ENCODE assay signal across 16 cellular contexts in genomic region chr16:58365623-58366022, GRCh38. TPM values are rescaled to one million over a fixed set of nuclear protein-coding genes. Genes with fewer than 3 reads are reported as not detected.
DNase-seq lines count a peak whose midpoint lies in the region; ATAC-seq, FAIRE-seq and TF ChIP-seq lines count a peak whose summit lies in the region.
"Had no signal": no experiment of that assay in that cellular context is flagged by ENCODE, and none has a peak within 500 bp of the region (broad histone marks: within the 10 kb centered on the region; RNA-seq: fewer than 3 reads in every experiment).

No MANE protein-coding gene starts in this region.

- peaks cover 0 to 12% (median 4%) of the 10 kb centered on the region in 3 donors for H3K27me3 Mint-ChIP-seq in immature natural killer cell (ENCODE audit: low read depth in 3 of 3)

- POLR2A ChIA-PET in A549 (lab: Yijun Ruan, JAX) = no interaction called here

- no peak for TF ChIP-seq EP300 in A549 (IDR thresholded peaks at IDR 0.05)

- no peaks in the 10 kb centered on the region for H3K9me1 ChIP-seq in keratinocyte (ENCODE audit: control insufficient read depth, extremely low read depth, insufficient read depth, low read length)

- H3K4me2 ChIP-seq in A549 (no peak overlapping the region), keratinocyte (ENCODE audit: control insufficient read depth, extremely low read depth, insufficient read depth, low read depth, low read length) (peak overlapping the region; percentile 30)

- H3K27ac Mint-ChIP-seq in immature natural killer cell = no peak overlapping the region
- H3K27ac Mint-ChIP-seq: CD4-positive, alpha-beta memory T cell; HFFc6 had no signal

- DNase-seq in A549 (ENCODE audit: low read depth in 1 of 2, low spot score in 1 of 2) (no peak), HTR-8/SVneo (ENCODE audit: insufficient read length, low spot score) (no peak), bronchial epithelial cell (ENCODE audit: low read depth) (peak; percentile 74), keratinocyte (ENCODE audit: low read depth, low spot score) (no peak), urothelium cell line (ENCODE audit: low spot score) (no peak), left cardiac atrium (no peak), immature natural killer cell (no peak)
- DNase-seq: CD4-positive, alpha-beta memory T cell; DMS79 treated with DMSO at 0.1 percent for 48 hours; GF-D8 had no signal

- no peak overlapping the region for H3K4me3 ChIP-seq in A549
- no peak overlapping the region for H3K4me3 ChIP-seq in bronchial epithelial cell (ENCODE audit: low read depth, low read length)
- H3K4me3 ChIP-seq in keratinocyte (ENCODE audit: control insufficient read depth in 2 of 3, extremely low read depth in 1 of 3, insufficient read depth in 2 of 3, low read depth in 1 of 3, low read length in 3 of 3) = no peak overlapping the region

- no peak for TF ChIP-seq RAD21 in A549 (conservative IDR thresholded peaks at IDR 0.05 in 1 of 2, IDR thresholded peaks at IDR 0.05 in 1 of 2)

- H3K27me3 ChIP-seq in bronchial epithelial cell (ENCODE audit: control insufficient read depth, insufficient read depth, low read length) (no peaks in the 10 kb centered on the region), keratinocyte (ENCODE audit: control insufficient read depth, extremely low read depth, insufficient read depth, low read length) (no peaks in the 10 kb centered on the region)
- H3K27me3 ChIP-seq: BE2C had no signal

- H3K9me3 Mint-ChIP-seq in immature natural killer cell = peaks cover 0 to 6% (median 2%) of the 10 kb centered on the region in 6 donors

- H3K36me3 ChIP-seq in bronchial epithelial cell (ENCODE audit: control insufficient read depth, insufficient read depth, low read length) (no peaks in the 10 kb centered on the region), keratinocyte (ENCODE audit: control insufficient read depth in 2 of 2, extremely low read depth in 1 of 2, insufficient read depth in 2 of 2, low read length in 2 of 2) (no peaks in the 10 kb centered on the region)
- H3K36me3 ChIP-seq: BE2C had no signal

- intact Hi-C loops in left cardiac atrium (cut with DNase I) = no loop called here

- H3K4me1 ChIP-seq in A549 (peaks cover 3% of the 10 kb centered on the region; the same call in 1 of the 3 replicates), keratinocyte (ENCODE audit: control insufficient read depth, extremely low read depth, insufficient read depth, low read length) (peaks cover 10% of the 10 kb centered on the region)
- H3K4me1 ChIP-seq: BE2C had no signal

- WGBS in A549 (ENCODE audit: missing lambda C conversion rate) = 28% methylated on average over 2 of the region's 2 CpGs

- no peaks in the 10 kb centered on the region for H3K4me1 Mint-ChIP-seq in immature natural killer cell
- H3K4me1 Mint-ChIP-seq: CD4-positive, alpha-beta memory T cell had no signal

- no peak overlapping the region for H3K9ac ChIP-seq in keratinocyte (ENCODE audit: control insufficient read depth, extremely low read depth, insufficient read depth, low read length)

- H3K27ac ChIP-seq in A549 = no peak overlapping the region
- no peak overlapping the region for H3K27ac ChIP-seq in keratinocyte (ENCODE audit: control insufficient read depth, insufficient read depth, low read length)
- H3K27ac ChIP-seq: C4-2B had no signal

- no peak for ATAC-seq in A549
- no peak for ATAC-seq in left cardiac atrium

- FAIRE-seq in A549 (lab: Jason Lieb, UNC) = peak; percentile 13
- peak; percentile 54 for FAIRE-seq in HTR-8/SVneo (lab: Jason Lieb, UNC)
- FAIRE-seq in bronchial epithelial cell (lab: Jason Lieb, UNC) = no peak
- FAIRE-seq in keratinocyte (lab: Jason Lieb, UNC) = no peak
- FAIRE-seq in urothelium cell line (lab: Jason Lieb, UNC) = no peak
- FAIRE-seq: A204.1, GM19239, H1 had no signal

- dilution Hi-C loops in keratinocyte (cut with MboI; ENCODE audit: extremely low pct_ligation_motif_present, low sequenced_read_pairs) = no loop called here

- TF ChIP-seq CTCF in A549 (IDR thresholded peaks at IDR 0.05) = no peak
- TF ChIP-seq CTCF in bronchial epithelial cell (IDR thresholded peaks at IDR 0.05; ENCODE audit: insufficient read depth, low read length, severe bottlenecking) = no peak
- no peak for TF ChIP-seq CTCF in keratinocyte (optimal IDR thresholded peaks at IDR 0.05 in 1 of 3, IDR thresholded peaks at IDR 0.05 in 1 of 3, conservative IDR thresholded peaks at IDR 0.05 in 1 of 3; ENCODE audit: extremely low read depth in 1 of 3, insufficient read depth in 2 of 3, low read length in 3 of 3)

- TF ChIP-seq POLR2A in A549 (IDR thresholded peaks at IDR 0.05; ENCODE audit: low read length) = no peak

- H4K20me1 ChIP-seq in keratinocyte (ENCODE audit: control insufficient read depth, extremely low read depth, insufficient read depth, low read length) = no peaks in the 10 kb centered on the region

- CTCF ChIA-PET in A549 (lab: Yijun Ruan, JAX) = interaction anchor here (1.3 to 4.0 kb wide), 2 partner anchors 8 to 122 kb away, joined by 3 to 26 read pairs; no protein-coding TSS in a partner anchor

- peaks cover 9% of the 10 kb centered on the region for H3K9me3 ChIP-seq in A549
- no peaks in the 10 kb centered on the region for H3K9me3 ChIP-seq in keratinocyte (ENCODE audit: control insufficient read depth, low read depth, low read length)
- H3K9me3 ChIP-seq: BE2C had no signal

- no peaks in the 10 kb centered on the region for H3K36me3 Mint-ChIP-seq in immature natural killer cell
- H3K36me3 Mint-ChIP-seq: CD4-positive, alpha-beta memory T cell had no signal

- H3K4me3 Mint-ChIP-seq in immature natural killer cell = no peak overlapping the region
- H3K4me3 Mint-ChIP-seq: CD4-positive, alpha-beta memory T cell; HFFc6 had no signal

- H3K79me2 ChIP-seq in keratinocyte (ENCODE audit: control insufficient read depth, insufficient read depth, low read length) = no peaks in the 10 kb centered on the region

- H2AFZ ChIP-seq in keratinocyte (ENCODE audit: control insufficient read depth, low read length) = no peak overlapping the region

TF ChIP-seq in A549, 52 proteins besides CTCF, POLR2A, EP300 and RAD21:
- TF ChIP-seq EHF (CRISPR knock-in tag; IDR thresholded peaks at IDR 0.05) (no peak), CEBPB (IDR thresholded peaks at IDR 0.05) (no peak), ATOH8 (CRISPR knock-in tag; IDR thresholded peaks at IDR 0.05; ENCODE audit: low read depth) (no peak), BHLHE40 (IDR thresholded peaks at IDR 0.05; ENCODE audit: low read depth, low read length) (no peak), HEYL (CRISPR knock-in tag; IDR thresholded peaks at IDR 0.05) (no peak), RNF2 (IDR thresholded peaks at IDR 0.05; ENCODE audit: borderline replicate concordance, low read depth) (no peak), NFE2L2 (conservative IDR thresholded peaks at IDR 0.05; ENCODE audit: low read length) (no peak), FOXS1 (CRISPR knock-in tag; IDR thresholded peaks at IDR 0.05) (no peak), ZSCAN20 (CRISPR knock-in tag; IDR thresholded peaks at IDR 0.05) (no peak), ZNF302 (CRISPR knock-in tag; IDR thresholded peaks at IDR 0.05) (no peak), MAZ (IDR thresholded peaks at IDR 0.05; ENCODE audit: borderline replicate concordance, low read depth, low read length) (no peak)
TF ChIP-seq in A549: peak in this region for 0.

RNA-seq across cellular contexts. Expression of gene GINS3, which starts 26.6 kb away (rescaled TPM):
- polyA plus RNA-seq in A549 (2011; rRNA removed) = 21.0 and 22.3 TPM in 2 replicates
- 15.9 and 18.5 TPM in 2 replicates for polyA plus RNA-seq in A549 (2012; cell fraction: cytosol; rRNA removed)
- 10.8 and 12.8 TPM in 2 replicates for polyA plus RNA-seq in A549 (2012; cell fraction: nucleus; rRNA removed)
- polyA plus RNA-seq in A549 (2017; fragmentation: RNase III; extraction: RNeasy Plus Mini Kit Qiagen cat#74134 plus additional on column Dnase treatment) = 17.6 to 21.3 TPM (median 19.7 TPM) in 3 replicates
- 14.5 and 14.6 TPM in 2 replicates for polyA minus RNA-seq in A549 (2011; rRNA and poly(A)+ RNA removed)
- total RNA-seq in bronchial epithelial cell = 1.1 and 1.8 TPM in 2 replicates
- polyA plus RNA-seq in keratinocyte = 8.5 to 11.3 TPM (median 10.1 TPM) in 3 replicates
- polyA plus RNA-seq in keratinocyte (2011; ENCODE audit: low read depth) = 2.2 TPM
- 6.5 and 10.0 TPM in 2 replicates for polyA plus RNA-seq in keratinocyte (2011; cell fraction: cytosol; rRNA removed)
- 9.5 and 11.4 TPM in 2 replicates for polyA plus RNA-seq in keratinocyte (2011; cell fraction: nucleus; rRNA removed)
- polyA plus RNA-seq in keratinocyte (2012; ENCODE audit: low replicate concordance) = 2.2 and 7.3 TPM in 2 replicates
- polyA minus RNA-seq in keratinocyte = 6.3 to 7.3 TPM (median 6.5 TPM) in 3 replicates
- 4.8 TPM for polyA minus RNA-seq in keratinocyte (2011; cell fraction: cytosol; rRNA and poly(A)+ RNA removed)
- polyA minus RNA-seq in keratinocyte (2011; cell fraction: nucleus; rRNA and poly(A)+ RNA removed) = 3.7 and 5.4 TPM in 2 replicates
- 1 to 10 TPM; 5.0 to 5.6 TPM for total RNA-seq in left cardiac atrium
- polyA plus RNA-seq in immature natural killer cell = 1 to 10 TPM in 2 of 3 donors, not detected in 1; 2.5 to 4.2 TPM
